ENCODE assay signal across 15 cellular contexts in genomic region chr3:47418167-47419082, GRCh38. TPM values are rescaled to one million over a fixed set of nuclear protein-coding genes. Genes with fewer than 3 reads are reported as not detected.
A peak's percentile ranks its signal among the peaks of the same experiment; 100 is the strongest.
DNase-seq lines count a peak whose midpoint lies in the region; ATAC-seq and TF ChIP-seq lines count a peak whose summit lies in the region.
"Had no signal": no experiment of that assay in that cellular context is flagged by ENCODE, and none has a peak within 500 bp of the region (broad histone marks: within the 10 kb centered on the region; RNA-seq: fewer than 3 reads in every experiment).

No MANE protein-coding gene starts in this region.

- WGBS in right lobe of liver (ENCODE audit: insufficient coverage, low coverage, low lambda C conversion rate, missing lambda C conversion rate): 89% methylated on average over 6 of the region's 53 CpGs
- 89% methylated on average over 53 of the region's 53 CpGs for WGBS in aorta, 2 donors

- no peak for ATAC-seq in right lobe of liver
- ATAC-seq in GM19452 (IDR thresholded peaks at IDR 0.05; ENCODE audit: unreplicated experiment): no peak
- ATAC-seq in HG03280 (IDR thresholded peaks at IDR 0.05; ENCODE audit: unreplicated experiment): no peak
- ATAC-seq in aorta (ENCODE audit: low FRiP score): no peak
- ATAC-seq: left colon; naive thymus-derived CD4-positive, alpha-beta T cell; Right ventricle myocardium inferior had no signal

- no peak overlapping the region for H3K4me3 ChIP-seq in AG10803 (ENCODE audit: low read length)
- no peak overlapping the region for H3K4me3 ChIP-seq in GM12864 (ENCODE audit: low read depth, low read length)
- no peak overlapping the region for H3K4me3 ChIP-seq in right lobe of liver
- H3K4me3 ChIP-seq in aorta (ENCODE audit: low read length in 2 of 2): no peak overlapping the region
- H3K4me3 ChIP-seq: thoracic aorta had no signal

- H3K27me3 ChIP-seq in right lobe of liver: no peaks in the 10 kb centered on the region
- H3K27me3 ChIP-seq in aorta (ENCODE audit: control insufficient read depth in 1 of 2, insufficient read depth in 2 of 2, low read length in 1 of 2): no peaks in the 10 kb centered on the region

- no peak for TF ChIP-seq POLR2A in right lobe of liver (IDR thresholded peaks at IDR 0.05)

- H3K4me1 ChIP-seq in right lobe of liver: peaks cover 0 to 37% (median 12%) of the 10 kb centered on the region in 4 donors
- no peaks in the 10 kb centered on the region for H3K4me1 ChIP-seq in aorta (ENCODE audit: control insufficient read depth in 1 of 2, insufficient read depth in 2 of 2, low read length in 2 of 2)

- intact Hi-C loops in right lobe of liver (cut with DNase I) (no loop called here), aorta (cut with DNase I) (no loop called here)

- 0 out of 2 replicates have a peak overlapping the region, but pooled peaks have one; percentile 5 for H3K27ac ChIP-seq in VCaP
- H3K27ac ChIP-seq in right lobe of liver: no peak overlapping the region
- H3K27ac ChIP-seq in aorta (ENCODE audit: low read depth in 1 of 2, low read length in 2 of 2): no peak overlapping the region
- H3K27ac ChIP-seq: thoracic aorta had no signal

- TF ChIP-seq CTCF in AG10803 (conservative IDR thresholded peaks at IDR 0.05; ENCODE audit: low read length): 0 out of 2 replicates have a peak, but pooled peaks have one; percentile 7
- peak; percentile 25 for TF ChIP-seq CTCF in GM12864 (IDR thresholded peaks at IDR 0.05; ENCODE audit: low read depth, low read length, missing control alignments)
- no peak for TF ChIP-seq CTCF in VCaP (conservative IDR thresholded peaks at IDR 0.05)
- no peak for TF ChIP-seq CTCF in right lobe of liver (IDR thresholded peaks at IDR 0.05)

- H3K9me3 ChIP-seq in right lobe of liver (no peaks in the 10 kb centered on the region), aorta (ENCODE audit: control insufficient read depth, low read length) (no peaks in the 10 kb centered on the region)
- H3K9me3 ChIP-seq: thoracic aorta had no signal

- H3K36me3 ChIP-seq in right lobe of liver: peaks cover 0 to 56% (median 10%) of the 10 kb centered on the region in 4 donors
- H3K36me3 ChIP-seq in aorta (ENCODE audit: control insufficient read depth in 1 of 2, insufficient read depth in 2 of 2, low read length in 1 of 2): peaks cover 0 to 5% of the 10 kb centered on the region in 2 donors

- DNase-seq in AG10803 (ENCODE audit: low read depth) (no peak), GM12864 (ENCODE audit: low read depth) (no peak), right lobe of liver (peak in 2 of 3 donors; percentile 27 to 50), aorta (no peak), NCI-H146 treated with DMSO at 0.1 percent for 48 hours (lab: John Stamatoyannopoulos, UW; ENCODE audit: unreplicated experiment) (no peak)
- DNase-seq: activated CD8-positive, alpha-beta memory T cell treated with anti-CD3 and anti-CD28 coated beads, Interleukin-2, amount 50 U/mL, for 4 hours; effector CD8-positive, alpha-beta T cell; left colon; naive thymus-derived CD4-positive, alpha-beta T cell; NCI-H1436 had no signal

RNA-seq across cellular contexts. Expression of gene PTPN23, which starts 37.6 kb away (rescaled TPM):
- total RNA-seq in right lobe of liver: 10 to 100 TPM; 14.9 to 25.8 (median 16.9) TPM
- total RNA-seq in aorta: 10 to 100 TPM; 38.9 to 44.0 TPM
- polyA plus RNA-seq in aorta: 10 to 100 TPM in 1 of 2 donors, 1 to 10 TPM in 1; 7.1 to 17.7 TPM

RNA-seq across cellular contexts. Expression of gene SCAP, which starts 57.3 kb away (rescaled TPM):
- total RNA-seq in right lobe of liver (10 to 100 TPM; 48.8 to 85.1 (median 78.9) TPM), aorta (10 to 100 TPM; 57.4 to 66.1 TPM)
- polyA plus RNA-seq in aorta: 10 to 100 TPM; 13.9 to 53.0 TPM

Comparison
In these comparisons a context has a peak if more than half of its experiments do, and no peak if none do; other contexts are left out.
1. DNase-seq: peak in right lobe of liver (2 of 3); none in AG10803 (single experiment), GM12864 (single experiment), aorta (0 of 2) and NCI-H146 treated with DMSO at 0.1 percent for 48 hours (single experiment).
2. CTCF ChIP-seq: peak in AG10803 (single experiment) and GM12864 (single experiment); none in VCaP (single experiment) and right lobe of liver (0 of 4).